ENCODE assay signal across 15 cellular contexts in genomic region chr5:159026781-159027180, GRCh38.
A peak's percentile ranks its signal among the peaks of the same experiment; 100 is the strongest.
DNase-seq lines count a peak whose midpoint lies in the region; ATAC-seq and TF ChIP-seq lines count a peak whose summit lies in the region.
"Had no signal": no experiment of that assay in that cellular context is flagged by ENCODE, and none has a peak within 500 bp of the region (broad histone marks: within the 10 kb centered on the region; RNA-seq: fewer than 3 reads in every experiment).

No MANE protein-coding gene starts in this region.

- H3K79me2 ChIP-seq in SK-N-SH (ENCODE audit: insufficient read depth) = no peaks in the 10 kb centered on the region

- H3K9me3 ChIP-seq in SK-N-SH = no peaks in the 10 kb centered on the region

- POLR2A ChIA-PET in SK-N-SH (lab: Yijun Ruan, JAX) (no interaction called here), GM10248 (lab: Yijun Ruan, JAX) (no interaction called here)
- POLR2A ChIA-PET in activated CD8-positive, alpha-beta T cell treated with anti-CD3 and anti-CD28 coated beads, Interleukin-2, amount 10 ng/mL, durations not matched to agents 7 days and 5 days (lab: Charles Lee) = no interaction called here

- CTCF ChIA-PET in SK-N-SH (lab: Yijun Ruan, JAX) (interaction anchor here (1.4 to 1.5 kb wide), 2 partner anchors 16 to 331 kb away, joined by 3 read pairs; no protein-coding TSS in a partner anchor), GM10248 (lab: Yijun Ruan, JAX) (interaction anchor here (0.8 to 1.8 kb wide), 5 partner anchors 8 to 23 kb away, joined by 3 to 6 read pairs (median 3); no protein-coding TSS in a partner anchor)
- CTCF ChIA-PET in activated CD8-positive, alpha-beta T cell treated with anti-CD3 and anti-CD28 coated beads, Interleukin-2, amount 10 ng/mL, durations not matched to agents 7 days and 5 days (lab: Charles Lee) = no interaction called here

- peak; percentile 47 for DNase-seq in SK-N-SH
- no peak for DNase-seq in memory B cell (ENCODE audit: low spot score in 2 of 2)
- DNase-seq in osteocyte (ENCODE audit: extremely low spot score, unreplicated experiment) = no peak
- DNase-seq in GM10248 (ENCODE audit: extremely low spot score) = no peak
- no peak for DNase-seq in activated CD8-positive, alpha-beta T cell treated with anti-CD3 and anti-CD28 coated beads, Interleukin-2, amount 10 ng/mL, durations not matched to agents 7 days and 5 days
- no peak for DNase-seq in amygdala (lab: John Stamatoyannopoulos, UW)
- no peak for DNase-seq in NCI-H1930 (lab: John Stamatoyannopoulos, UW)
- DNase-seq: AML-193; CD4-positive, alpha-beta memory T cell; DMS79; HCEC 1CT; HFFc6 had no signal

- H3K9me2 ChIP-seq in SK-N-SH = no peaks in the 10 kb centered on the region

- H4K20me1 ChIP-seq in SK-N-SH (ENCODE audit: insufficient read depth) = no peaks in the 10 kb centered on the region

- H3F3A ChIP-seq in SK-N-SH (replicated peaks; ENCODE audit: insufficient read depth) = no peaks in the 10 kb centered on the region

- no peaks in the 10 kb centered on the region for H3K9me3 Mint-ChIP-seq in memory B cell
- no peaks in the 10 kb centered on the region for H3K9me3 Mint-ChIP-seq in osteocyte (ENCODE audit: unreplicated experiment)
- no peaks in the 10 kb centered on the region for H3K9me3 Mint-ChIP-seq in activated CD8-positive, alpha-beta T cell treated with anti-CD3 and anti-CD28 coated beads, Interleukin-2, amount 10 ng/mL, durations not matched to agents 7 days and 5 days (ENCODE audit: insufficient read depth)
- H3K9me3 Mint-ChIP-seq: CD4-positive, alpha-beta memory T cell; HFFc6 had no signal

- H3K27me3 Mint-ChIP-seq in memory B cell (no peaks in the 10 kb centered on the region), osteocyte (ENCODE audit: unreplicated experiment) (no peaks in the 10 kb centered on the region)
- H3K27me3 Mint-ChIP-seq in activated CD8-positive, alpha-beta T cell treated with anti-CD3 and anti-CD28 coated beads, Interleukin-2, amount 10 ng/mL, durations not matched to agents 7 days and 5 days (ENCODE audit: low read depth) = peaks cover 7% of the 10 kb centered on the region

- H3K4me3 ChIP-seq in SK-N-SH (ENCODE audit: low read depth in 2 of 2, low read length in 1 of 2) = no peak overlapping the region

- no peak overlapping the region for H3K9ac ChIP-seq in SK-N-SH

- 58% methylated on average over 2 of the region's 2 CpGs for WGBS in SK-N-SH (ENCODE audit: low lambda C conversion rate)

- no peak overlapping the region for H3K4me3 Mint-ChIP-seq in memory B cell
- H3K4me3 Mint-ChIP-seq in osteocyte (ENCODE audit: unreplicated experiment) = no peak overlapping the region
- H3K4me3 Mint-ChIP-seq in activated CD8-positive, alpha-beta T cell treated with anti-CD3 and anti-CD28 coated beads, Interleukin-2, amount 10 ng/mL, durations not matched to agents 7 days and 5 days = no peak overlapping the region
- H3K4me3 Mint-ChIP-seq: CD4-positive, alpha-beta memory T cell; HFFc6 had no signal

- no peak overlapping the region for H2AFZ ChIP-seq in SK-N-SH (ENCODE audit: low read depth)

- H3K36me3 ChIP-seq in SK-N-SH (replicated peaks in 1 of 2; ENCODE audit: control insufficient read depth in 1 of 2, insufficient read depth in 2 of 2, low read length in 1 of 2) = no peaks in the 10 kb centered on the region

- H3K27ac ChIP-seq in SK-N-SH (ENCODE audit: low read depth in 2 of 2, low read length in 1 of 2) = peak overlapping the region in 1 of 2 experiments; percentile 86; a peak in 2 of 4 replicates
- H3K27ac ChIP-seq: 22Rv1, C4-2B had no signal

- H3K4me1 ChIP-seq in SK-N-SH (ENCODE audit: control insufficient read depth in 1 of 2, insufficient read depth in 2 of 2, low read depth in 1 of 2, low read length in 1 of 2) = peaks cover 5 to 17% of the 10 kb centered on the region in 2 experiments; a peak in 2 of 4 replicates

- H3K27ac Mint-ChIP-seq in memory B cell (peak overlapping the region; percentile 4), osteocyte (ENCODE audit: unreplicated experiment) (peak overlapping the region; percentile 23)
- H3K27ac Mint-ChIP-seq in activated CD8-positive, alpha-beta T cell treated with anti-CD3 and anti-CD28 coated beads, Interleukin-2, amount 10 ng/mL, durations not matched to agents 7 days and 5 days = no peak overlapping the region
- H3K27ac Mint-ChIP-seq: HFFc6 had no signal

- TF ChIP-seq EP300 in SK-N-SH (IDR thresholded peaks at IDR 0.05; ENCODE audit: borderline replicate concordance in 1 of 2, low read depth in 1 of 2, low read length in 1 of 2) = peak in 1 of 2 experiments; percentile 61; a peak in 2 of 4 replicates

- H3K4me1 Mint-ChIP-seq in memory B cell = peaks cover 59% of the 10 kb centered on the region
- peaks cover 83% of the 10 kb centered on the region for H3K4me1 Mint-ChIP-seq in osteocyte (ENCODE audit: unreplicated experiment)
- no peaks in the 10 kb centered on the region for H3K4me1 Mint-ChIP-seq in activated CD8-positive, alpha-beta T cell treated with anti-CD3 and anti-CD28 coated beads, Interleukin-2, amount 10 ng/mL, durations not matched to agents 7 days and 5 days (ENCODE audit: low read depth)

- ATAC-seq in SK-N-SH treated with all-trans-retinoic acid at 6 μM for 48 hours (no peak), memory B cell (ENCODE audit: low read depth) (no peak)
- no peak for ATAC-seq in activated CD8-positive, alpha-beta T cell treated with anti-CD3 and anti-CD28 coated beads, Interleukin-2, amount 10 ng/mL, durations not matched to agents 7 days and 5 days

- H3K27me3 ChIP-seq in SK-N-SH (ENCODE audit: insufficient read depth) = no peaks in the 10 kb centered on the region

- TF ChIP-seq CTCF in SK-N-SH (IDR thresholded peaks at IDR 0.05) (no peak), osteocyte (IDR thresholded peaks at IDR 0.05) (no peak), GM10248 (IDR thresholded peaks at IDR 0.05; ENCODE audit: control extremely low read depth, extremely low read depth, low read depth, missing control alignments) (no peak)

- TF ChIP-seq RAD21 in SK-N-SH (IDR thresholded peaks at IDR 0.05; ENCODE audit: low read length) = no peak

- H3K36me3 Mint-ChIP-seq in memory B cell = peaks cover 21% of the 10 kb centered on the region
- H3K36me3 Mint-ChIP-seq in osteocyte (ENCODE audit: unreplicated experiment) = peaks cover 37% of the 10 kb centered on the region
- no peaks in the 10 kb centered on the region for H3K36me3 Mint-ChIP-seq in activated CD8-positive, alpha-beta T cell treated with anti-CD3 and anti-CD28 coated beads, Interleukin-2, amount 10 ng/mL, durations not matched to agents 7 days and 5 days (ENCODE audit: low read depth)
- H3K36me3 Mint-ChIP-seq: CD4-positive, alpha-beta memory T cell had no signal

- no peak overlapping the region for H3K4me2 ChIP-seq in SK-N-SH

TF ChIP-seq in SK-N-SH, 30 proteins besides CTCF, POLR2A, EP300 and RAD21:
- TF ChIP-seq NRF1 (IDR thresholded peaks at IDR 0.05; ENCODE audit: low read depth, low read length) (no peak), MEF2A (IDR thresholded peaks at IDR 0.05; ENCODE audit: borderline replicate concordance, low read depth) (no peak), USF1 (IDR thresholded peaks at IDR 0.05; ENCODE audit: borderline replicate concordance, low read depth) (no peak), GABPA (IDR thresholded peaks at IDR 0.05; ENCODE audit: low read depth) (no peak), YY1 (IDR thresholded peaks at IDR 0.05; ENCODE audit: low read depth) (no peak), GATA2 (CRISPR knock-in tag; IDR thresholded peaks at IDR 0.05) (peak; percentile 33; the same call in 1 of the 2 replicates), NFIC (IDR thresholded peaks at IDR 0.05; ENCODE audit: borderline replicate concordance) (no peak), RCOR1 (IDR thresholded peaks at IDR 0.05; ENCODE audit: low read length) (no peak)

TF ChIP-seq in SK-N-SH treated with all-trans-retinoic acid at 6 μM for 48 hours, 23 proteins besides CTCF, POLR2A, EP300 and RAD21:
- TF ChIP-seq TSHZ2 (CRISPR knock-in tag; IDR thresholded peaks at IDR 0.05) (no peak), POU6F1 (CRISPR knock-in tag; IDR thresholded peaks at IDR 0.05; ENCODE audit: borderline replicate concordance, low read depth) (no peak), CSDC2 (CRISPR knock-in tag; IDR thresholded peaks at IDR 0.05) (no peak)
